Comparison of ENCODE assay signal across 8 cellular contexts in the genomic region with DNA sequence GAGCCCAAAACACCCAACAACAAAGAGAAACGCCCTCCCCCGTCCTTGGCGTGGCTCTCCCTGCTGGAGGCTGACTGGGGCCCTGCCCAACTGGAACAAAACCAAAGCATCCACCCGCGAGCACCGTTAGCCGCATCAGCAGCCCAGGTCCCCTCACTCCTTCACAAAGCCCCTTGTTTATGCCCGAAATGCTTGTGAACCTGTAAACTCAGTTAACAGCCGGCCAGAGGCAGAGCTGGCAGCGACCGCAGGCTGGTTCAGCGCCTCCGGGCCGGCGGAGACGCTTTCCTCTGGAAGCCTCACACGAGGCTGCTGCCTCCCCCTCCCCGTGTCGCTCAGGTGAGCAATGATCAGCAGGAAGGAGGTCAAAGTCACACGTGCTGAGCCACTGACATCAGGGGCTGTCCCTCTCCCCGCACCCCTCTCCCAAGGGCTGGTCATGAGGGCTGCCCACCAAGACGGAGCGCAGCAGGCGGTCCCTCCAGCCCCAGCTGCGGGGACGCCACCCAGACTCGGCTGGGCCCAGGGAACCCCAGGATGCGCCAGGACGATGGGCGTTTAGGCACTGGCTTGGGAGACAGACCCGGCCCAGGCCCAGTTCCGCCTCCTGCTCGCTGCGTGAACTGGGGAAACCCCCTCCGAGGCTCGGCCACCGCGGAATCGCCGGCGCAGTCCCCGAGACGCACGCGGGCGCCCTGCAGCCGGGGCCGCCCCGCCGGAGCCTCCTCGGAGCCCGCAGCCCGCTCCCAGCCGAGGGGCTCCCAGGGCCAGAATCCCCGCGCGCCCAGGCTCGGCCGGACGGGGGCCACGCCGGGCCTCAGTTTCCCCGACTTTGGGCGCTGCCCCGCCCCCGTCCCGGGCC. TPM values are rescaled to one million over a fixed set of nuclear protein-coding genes. Genes with fewer than 3 reads are reported as not detected.
DNase-seq lines count a peak whose midpoint lies in the region; ATAC-seq and TF ChIP-seq lines count a peak whose summit lies in the region.

No MANE protein-coding gene starts in this region.

- peaks cover 22% of the 10 kb centered on the region for H3K79me1 ChIP-seq in neuronal stem cell (ENCODE audit: low read depth, low read length)

- peak overlapping the region; percentile 89 for H3K14ac ChIP-seq in neuronal stem cell (ENCODE audit: low read length)

- H4K91ac ChIP-seq in neuronal stem cell (ENCODE audit: low read depth, low read length, poor library complexity) = no peak overlapping the region

- H3K36me3 ChIP-seq in fibroblast of lung (ENCODE audit: control insufficient read depth, insufficient read depth, low read length) = peaks cover 27% of the 10 kb centered on the region
- peaks cover 48 to 69% of the 10 kb centered on the region in 2 donors for H3K36me3 ChIP-seq in neuronal stem cell (replicated peaks in 1 of 2; ENCODE audit: control insufficient read depth in 2 of 2, insufficient read depth in 2 of 2, low read length in 2 of 2)

- no peaks in the 10 kb centered on the region for H3K9me3 Mint-ChIP-seq in IgD-negative memory B cell

- H3K9me3 ChIP-seq in fibroblast of lung (ENCODE audit: control insufficient read depth, insufficient read depth, low read depth, low read length) = no peaks in the 10 kb centered on the region
- no peaks in the 10 kb centered on the region for H3K9me3 ChIP-seq in neuronal stem cell (replicated peaks in 1 of 2; ENCODE audit: control insufficient read depth in 2 of 2, insufficient read depth in 1 of 2, low read depth in 1 of 2, low read length in 2 of 2)

- H3K79me2 ChIP-seq in fibroblast of lung (ENCODE audit: control insufficient read depth, insufficient read depth, low read length) = peaks cover 20% of the 10 kb centered on the region

- no peak overlapping the region for H2AFZ ChIP-seq in fibroblast of lung (ENCODE audit: low read length)
- peak overlapping the region; percentile 84 for H2AFZ ChIP-seq in neuronal stem cell (ENCODE audit: low read length)

- peak overlapping the region; percentile 84 for H3K4ac ChIP-seq in neuronal stem cell (ENCODE audit: low read length)

- no peak overlapping the region for H2BK120ac ChIP-seq in neuronal stem cell (ENCODE audit: low read depth, low read length)

- peak overlapping the region; percentile 94 for H3K18ac ChIP-seq in neuronal stem cell (ENCODE audit: low read length)

- H3K27me3 ChIP-seq in fibroblast of lung (ENCODE audit: control insufficient read depth, insufficient read depth, low read length) = no peaks in the 10 kb centered on the region
- H3K27me3 ChIP-seq in neuronal stem cell (ENCODE audit: control insufficient read depth in 3 of 3, insufficient read depth in 3 of 3, low read depth in 1 of 3, low read length in 3 of 3) = no peaks in the 10 kb centered on the region

- H3K9ac ChIP-seq in fibroblast of lung (ENCODE audit: insufficient read depth, low read length) (peak overlapping the region; percentile 70), neuronal stem cell (ENCODE audit: low read depth, low read length, poor library complexity) (peak overlapping the region; percentile 97)

- peak overlapping the region; percentile 82 to 92 (median 90) for H3K4me3 Mint-ChIP-seq in IgD-negative memory B cell

- WGBS in neuronal stem cell (ENCODE audit: extremely low coverage in 2 of 2, insufficient read length in 2 of 2, insufficient replicate concordance in 1 of 2), 2 donors = no CpG with 5 or more reads among the region's 67 CpGs

- DNase-seq in AG08396 (ENCODE audit: low spot score) = peak; percentile 76
- DNase-seq in activated CD8-positive, alpha-beta memory T cell treated with anti-CD3 and anti-CD28 coated beads, Interleukin-2, amount 50 U/mL, for 4 hours = peak; percentile 41
- DNase-seq in fibroblast of lung (ENCODE audit: low read depth in 2 of 2) = no peak
- no peak for DNase-seq in neuronal stem cell (ENCODE audit: low spot score)
- DNase-seq in putamen (ENCODE audit: low spot score) = no peak

- H3K27ac ChIP-seq in fibroblast of lung (ENCODE audit: insufficient read depth, low read length) (peak overlapping the region; percentile 72), neuronal stem cell (replicated peaks; ENCODE audit: low read length) (no peak overlapping the region)

- no peak for TF ChIP-seq CTCF in fibroblast of lung (conservative IDR thresholded peaks at IDR 0.05 in 1 of 2, IDR thresholded peaks at IDR 0.05 in 1 of 2; ENCODE audit: low read depth in 1 of 2, low read length in 2 of 2)

- H3K4me2 ChIP-seq in fibroblast of lung (ENCODE audit: extremely low read depth, insufficient read depth, low read length) = peak overlapping the region; percentile 90
- peak overlapping the region; percentile 99 for H3K4me2 ChIP-seq in neuronal stem cell (ENCODE audit: insufficient read depth, low read length, poor library complexity, severe bottlenecking)

- H3K4me1 Mint-ChIP-seq in IgD-negative memory B cell = peaks cover 17 to 25% (median 19%) of the 10 kb centered on the region in 3 donors

- H2BK12ac ChIP-seq in neuronal stem cell (ENCODE audit: low read length) = peak overlapping the region; percentile 90

- no peaks in the 10 kb centered on the region for H4K20me1 ChIP-seq in fibroblast of lung (ENCODE audit: control insufficient read depth, extremely low read depth, insufficient read depth, low read length)

- H3K23ac ChIP-seq in neuronal stem cell (ENCODE audit: low read depth, low read length, poor library complexity) = peak overlapping the region; percentile 97

- H3K27ac Mint-ChIP-seq in IgD-negative memory B cell = peak overlapping the region in 2 of 3 donors; percentile 71 to 92

- H3K4me1 ChIP-seq in fibroblast of lung (ENCODE audit: control insufficient read depth, extremely low read depth, insufficient read depth, low read length) = peaks cover 10% of the 10 kb centered on the region
- H3K4me1 ChIP-seq in neuronal stem cell (ENCODE audit: control insufficient read depth in 2 of 2, insufficient read depth in 1 of 2, low read depth in 1 of 2, low read length in 2 of 2) = peaks cover 8 to 15% of the 10 kb centered on the region in 2 donors

- H2BK15ac ChIP-seq in neuronal stem cell (ENCODE audit: low read length) = no peak overlapping the region

- ATAC-seq in GM19324 (IDR thresholded peaks at IDR 0.05; ENCODE audit: low FRiP score, unreplicated experiment) (peak; percentile 22), HG02938 (IDR thresholded peaks at IDR 0.05; ENCODE audit: unreplicated experiment) (no peak)

- H3K27me3 Mint-ChIP-seq in IgD-negative memory B cell = no peaks in the 10 kb centered on the region

- H2BK5ac ChIP-seq in neuronal stem cell (ENCODE audit: low read length) = peak overlapping the region; percentile 66

- no peak overlapping the region for H4K8ac ChIP-seq in neuronal stem cell (ENCODE audit: low read depth, low read length)

- H3K36me3 Mint-ChIP-seq in IgD-negative memory B cell = peaks cover 3% of the 10 kb centered on the region

- H2AK5ac ChIP-seq in neuronal stem cell (ENCODE audit: low read depth, low read length) = peak overlapping the region; percentile 75

- H3K4me3 ChIP-seq in fibroblast of lung (replicated peaks in 1 of 4; ENCODE audit: control extremely low read depth in 1 of 4, insufficient read depth in 1 of 4, low read depth in 3 of 4, low read length in 4 of 4) (peak overlapping the region; percentile 74 to 90 (median 86)), neuronal stem cell (ENCODE audit: low read length in 2 of 2) (peak overlapping the region; percentile 94 to 99)

RNA-seq across cellular contexts. Expression of a gene that starts 0.6 kb away (rescaled TPM):
- 3.8 TPM for polyA plus RNA-seq in IgD-negative memory B cell
- total RNA-seq in fibroblast of lung = 3.8 and 4.9 TPM in 2 replicates
- polyA plus RNA-seq in fibroblast of lung = 1.8 and 2.4 TPM in 2 replicates
- polyA plus RNA-seq in fibroblast of lung (2012) = 4.3 and 4.9 TPM in 2 replicates
- polyA minus RNA-seq in fibroblast of lung (ENCODE audit: low replicate concordance) = 2.6 and 3.1 TPM in 2 replicates
- polyA plus RNA-seq in neuronal stem cell (2013, experiment 1 of 2) = 7.2 TPM
- polyA plus RNA-seq in neuronal stem cell (2013, experiment 2 of 2) = 7.1 TPM

RNA-seq across cellular contexts. Expression of a gene that starts 11.0 kb away (rescaled TPM):
- polyA plus RNA-seq in IgD-negative memory B cell (7.4 TPM), fibroblast of lung (24.5 and 30.7 TPM in 2 replicates)
- total RNA-seq in fibroblast of lung = 31.9 and 32.4 TPM in 2 replicates
- 28.1 and 32.2 TPM in 2 replicates for polyA plus RNA-seq in fibroblast of lung (2012)
- polyA minus RNA-seq in fibroblast of lung (ENCODE audit: low replicate concordance) = 18.0 and 20.3 TPM in 2 replicates
- 53.7 TPM for polyA plus RNA-seq in neuronal stem cell (2013, experiment 1 of 2)
- polyA plus RNA-seq in neuronal stem cell (2013, experiment 2 of 2) = 51.2 TPM

RNA-seq across cellular contexts. Expression of a gene that starts 11.1 kb away (rescaled TPM):
- polyA plus RNA-seq in IgD-negative memory B cell (35.0 TPM), fibroblast of lung (70.2 and 90.2 TPM in 2 replicates)
- total RNA-seq in fibroblast of lung = 26.4 and 31.3 TPM in 2 replicates
- 70.8 and 84.1 TPM in 2 replicates for polyA plus RNA-seq in fibroblast of lung (2012)
- 30.9 and 49.8 TPM in 2 replicates for polyA minus RNA-seq in fibroblast of lung (ENCODE audit: low replicate concordance)
- polyA plus RNA-seq in neuronal stem cell (2013, experiment 1 of 2) = 37.1 TPM
- polyA plus RNA-seq in neuronal stem cell (2013, experiment 2 of 2) = 37.8 TPM

RNA-seq across cellular contexts. Expression of a gene that starts 25.9 kb away (rescaled TPM):
- polyA plus RNA-seq in IgD-negative memory B cell (0.26 TPM), fibroblast of lung (0.16 and 0.69 TPM in 2 replicates)
- total RNA-seq in fibroblast of lung = 1.0 and 3.3 TPM in 2 replicates
- 0.75 and 1.6 TPM in 2 replicates for polyA plus RNA-seq in fibroblast of lung (2012)
- 0.11 and 1.1 TPM in 2 replicates for polyA minus RNA-seq in fibroblast of lung (ENCODE audit: low replicate concordance)
- 0.14 TPM for polyA plus RNA-seq in neuronal stem cell (2013, experiment 1 of 2)
- 0.17 TPM for polyA plus RNA-seq in neuronal stem cell (2013, experiment 2 of 2)

RNA-seq across cellular contexts. Expression of a gene that starts 35.9 kb away (rescaled TPM):
- polyA plus RNA-seq in IgD-negative memory B cell (78.0 TPM), fibroblast of lung (5.8 and 7.4 TPM in 2 replicates)
- 14.2 and 14.6 TPM in 2 replicates for total RNA-seq in fibroblast of lung
- 19.1 and 21.3 TPM in 2 replicates for polyA plus RNA-seq in fibroblast of lung (2012)
- 0.47 and 4.8 TPM in 2 replicates for polyA minus RNA-seq in fibroblast of lung (ENCODE audit: low replicate concordance)
- 6.7 TPM for polyA plus RNA-seq in neuronal stem cell (2013, experiment 1 of 2)
- polyA plus RNA-seq in neuronal stem cell (2013, experiment 2 of 2) = 6.9 TPM

Comparison
In these comparisons a context has a peak if more than half of its experiments do, and no peak if none do; other contexts are left out.
1. DNase-seq: peak in AG08396 (single experiment) and activated CD8-positive, alpha-beta memory T cell treated with anti-CD3 and anti-CD28 coated beads, Interleukin-2, amount 50 U/mL, for 4 hours (single experiment); none in fibroblast of lung (0 of 2), neuronal stem cell (single experiment) and putamen (single experiment).